Comparison of ENCODE assay signal across 19 cellular contexts in the genomic region with DNA sequence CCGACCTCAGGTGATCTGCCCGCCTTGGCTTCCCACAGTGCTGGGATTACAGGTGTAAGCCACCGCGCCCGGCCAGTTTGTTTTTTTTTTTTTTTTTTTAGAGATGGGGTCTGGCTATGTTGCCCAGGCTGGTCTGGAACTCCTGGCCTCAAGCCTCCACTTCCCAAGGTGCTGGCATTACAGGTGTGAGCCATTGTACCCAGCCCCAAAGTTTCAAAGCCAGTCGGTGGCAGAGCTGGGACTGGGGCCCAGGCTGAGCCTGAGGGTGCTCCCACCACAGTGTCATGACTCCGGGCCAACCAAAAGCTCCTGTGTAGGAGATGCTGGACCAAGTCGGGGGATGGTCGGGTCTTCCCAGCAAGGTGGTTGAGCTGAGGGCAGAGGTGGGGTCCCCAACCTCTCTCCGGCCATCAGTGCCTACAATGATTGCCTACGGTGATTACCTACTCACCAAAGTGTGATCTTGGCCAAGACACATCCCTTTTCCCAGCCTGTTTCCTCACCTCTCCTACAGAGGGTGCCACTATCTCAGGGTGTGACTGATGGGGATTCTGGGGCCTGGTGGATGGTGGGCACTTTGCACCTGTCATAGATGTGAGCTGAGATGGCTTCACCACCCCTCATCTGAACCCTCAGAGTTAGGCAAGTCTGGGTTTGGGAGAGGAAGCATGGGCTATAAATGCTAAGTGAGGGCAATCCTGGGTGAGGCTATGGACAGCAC. TPM values are rescaled to one million over a fixed set of nuclear protein-coding genes. Genes with fewer than 3 reads are reported as not detected.
DNase-seq lines count a peak whose midpoint lies in the region; ATAC-seq and TF ChIP-seq lines count a peak whose summit lies in the region.
"Had no signal": no experiment of that assay in that cellular context is flagged by ENCODE, and none has a peak within 500 bp of the region (broad histone marks: within the 10 kb centered on the region; RNA-seq: fewer than 3 reads in every experiment).

No MANE protein-coding gene starts in this region.

- ATAC-seq in HG03520 (IDR thresholded peaks at IDR 0.05; ENCODE audit: unreplicated experiment) (no peak), GM18861 (IDR thresholded peaks at IDR 0.05; ENCODE audit: unreplicated experiment) (no peak)
- ATAC-seq: natural killer cell had no signal

- H3K4me3 Mint-ChIP-seq in endodermal cell: no peak overlapping the region
- H3K4me3 Mint-ChIP-seq: natural killer cell had no signal

- H3K4me3 ChIP-seq in AG04450 (ENCODE audit: low read depth, low read length): no peak overlapping the region
- no peak overlapping the region for H3K4me3 ChIP-seq in endodermal cell (ENCODE audit: low read length)
- H3K4me3 ChIP-seq: hepatocyte, left ventricle myocardium inferior, right lobe of liver, vagina had no signal

- no peak overlapping the region for H3K9ac ChIP-seq in endodermal cell (ENCODE audit: extremely low read depth, low read length, poor library complexity, severe bottlenecking)

- H3K9me3 ChIP-seq in AG04450 (ENCODE audit: control insufficient read depth, insufficient read depth, low read length) (peaks cover 12% of the 10 kb centered on the region; the same call in 1 of the 2 replicates), endodermal cell (ENCODE audit: control insufficient read depth, low read length) (peaks cover 9% of the 10 kb centered on the region)

- H3K9me3 Mint-ChIP-seq in endodermal cell: peaks cover 22% of the 10 kb centered on the region
- H3K9me3 Mint-ChIP-seq: natural killer cell had no signal

- DNase-seq in AG04450 (ENCODE audit: low read depth, low spot score) (no peak), endodermal cell (peak; percentile 62), foreskin melanocyte (no peak)
- DNase-seq: activated naive CD4-positive, alpha-beta T cell treated with Interleukin-2 at 50 U/mL for 16 hours; DMS153; left ventricle myocardium inferior; natural killer cell; NCI-H1417 treated with DMSO at 0.1 percent for 48 hours; NCI-H526; right lobe of liver; SHP77 treated with DMSO at 0.1 percent for 48 hours; stimulated activated CD4-positive, alpha-beta T cell treated with anti-CD3 and anti-CD28 coated beads, Interleukin-4, amount 100 ng/mL, for 24 hours; stimulated activated naive CD4-positive, alpha-beta T cell treated with Interleukin-2 at 50 U/mL for 16 hours had no signal

- H3K27ac ChIP-seq in AG04450 (ENCODE audit: low read depth, low read length) (no peak overlapping the region), endodermal cell (ENCODE audit: low read depth, low read length) (no peak overlapping the region)
- H3K27ac ChIP-seq: hepatocyte, left ventricle myocardium inferior, right lobe of liver, vagina had no signal

- TF ChIP-seq CTCF in AG04450 (IDR thresholded peaks at IDR 0.05; ENCODE audit: low read depth, low read length) (peak; percentile 15; the same call in 1 of the 2 replicates), endodermal cell (conservative IDR thresholded peaks at IDR 0.05) (peak; percentile 59)

- POLR2A ChIA-PET in AG04450 (lab: Yijun Ruan, JAX): no interaction called here

- no peak for TF ChIP-seq EP300 in Ishikawa (IDR thresholded peaks at IDR 0.05; ENCODE audit: borderline replicate concordance)

- WGBS in endodermal cell (ENCODE audit: insufficient coverage in 1 of 2, insufficient read length in 1 of 2), 2 experiments: 92 to 100% methylated on average over 4 to 9 of the region's 11 CpGs

- no peaks in the 10 kb centered on the region for H3K4me1 ChIP-seq in endodermal cell (ENCODE audit: control insufficient read depth, insufficient read depth, low read length)
- H3K4me1 ChIP-seq: right lobe of liver had no signal

- peak; percentile 19; the same call in 1 of the 2 replicates for TF ChIP-seq RAD21 in Ishikawa (IDR thresholded peaks at IDR 0.05; ENCODE audit: low read depth)

- H3K27ac Mint-ChIP-seq in endodermal cell: no peak overlapping the region
- H3K27ac Mint-ChIP-seq: natural killer cell had no signal

- peaks cover 8% of the 10 kb centered on the region for H3K36me3 ChIP-seq in endodermal cell (ENCODE audit: control insufficient read depth, insufficient read depth, low read length)

- no peaks in the 10 kb centered on the region for H3K27me3 ChIP-seq in AG04450 (ENCODE audit: control insufficient read depth, insufficient read depth, low read length)
- no peaks in the 10 kb centered on the region for H3K27me3 ChIP-seq in endodermal cell (ENCODE audit: control insufficient read depth, insufficient read depth, low read length, poor library complexity, severe bottlenecking)
- H3K27me3 ChIP-seq: hepatocyte, right lobe of liver, vagina had no signal

- H3K4me1 Mint-ChIP-seq in endodermal cell: peaks cover 7% of the 10 kb centered on the region

- peaks cover 29% of the 10 kb centered on the region for H3K36me3 Mint-ChIP-seq in endodermal cell (ENCODE audit: low read depth)
- H3K36me3 Mint-ChIP-seq: natural killer cell had no signal

- peaks cover 9% of the 10 kb centered on the region for H3K27me3 Mint-ChIP-seq in endodermal cell (ENCODE audit: insufficient read depth)

- CTCF ChIA-PET in AG04450 (lab: Charles Lee): no interaction called here

TF ChIP-seq in Ishikawa, 13 proteins besides CTCF, POLR2A, EP300 and RAD21:
- TF ChIP-seq NFIC (IDR thresholded peaks at IDR 0.05): no peak
- TF ChIP-seq, protein P1, sequence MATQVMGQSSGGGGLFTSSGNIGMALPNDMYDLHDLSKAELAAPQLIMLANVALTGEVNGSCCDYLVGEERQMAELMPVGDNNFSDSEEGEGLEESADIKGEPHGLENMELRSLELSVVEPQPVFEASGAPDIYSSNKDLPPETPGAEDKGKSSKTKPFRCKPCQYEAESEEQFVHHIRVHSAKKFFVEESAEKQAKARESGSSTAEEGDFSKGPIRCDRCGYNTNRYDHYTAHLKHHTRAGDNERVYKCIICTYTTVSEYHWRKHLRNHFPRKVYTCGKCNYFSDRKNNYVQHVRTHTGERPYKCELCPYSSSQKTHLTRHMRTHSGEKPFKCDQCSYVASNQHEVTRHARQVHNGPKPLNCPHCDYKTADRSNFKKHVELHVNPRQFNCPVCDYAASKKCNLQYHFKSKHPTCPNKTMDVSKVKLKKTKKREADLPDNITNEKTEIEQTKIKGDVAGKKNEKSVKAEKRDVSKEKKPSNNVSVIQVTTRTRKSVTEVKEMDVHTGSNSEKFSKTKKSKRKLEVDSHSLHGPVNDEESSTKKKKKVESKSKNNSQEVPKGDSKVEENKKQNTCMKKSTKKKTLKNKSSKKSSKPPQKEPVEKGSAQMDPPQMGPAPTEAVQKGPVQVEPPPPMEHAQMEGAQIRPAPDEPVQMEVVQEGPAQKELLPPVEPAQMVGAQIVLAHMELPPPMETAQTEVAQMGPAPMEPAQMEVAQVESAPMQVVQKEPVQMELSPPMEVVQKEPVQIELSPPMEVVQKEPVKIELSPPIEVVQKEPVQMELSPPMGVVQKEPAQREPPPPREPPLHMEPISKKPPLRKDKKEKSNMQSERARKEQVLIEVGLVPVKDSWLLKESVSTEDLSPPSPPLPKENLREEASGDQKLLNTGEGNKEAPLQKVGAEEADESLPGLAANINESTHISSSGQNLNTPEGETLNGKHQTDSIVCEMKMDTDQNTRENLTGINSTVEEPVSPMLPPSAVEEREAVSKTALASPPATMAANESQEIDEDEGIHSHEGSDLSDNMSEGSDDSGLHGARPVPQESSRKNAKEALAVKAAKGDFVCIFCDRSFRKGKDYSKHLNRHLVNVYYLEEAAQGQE (IDR thresholded peaks at IDR 0.05; ENCODE audit: low read depth): no peak
- TF ChIP-seq ZBTB7A (IDR thresholded peaks at IDR 0.05; ENCODE audit: low read depth): no peak
- TF ChIP-seq, protein P2, sequence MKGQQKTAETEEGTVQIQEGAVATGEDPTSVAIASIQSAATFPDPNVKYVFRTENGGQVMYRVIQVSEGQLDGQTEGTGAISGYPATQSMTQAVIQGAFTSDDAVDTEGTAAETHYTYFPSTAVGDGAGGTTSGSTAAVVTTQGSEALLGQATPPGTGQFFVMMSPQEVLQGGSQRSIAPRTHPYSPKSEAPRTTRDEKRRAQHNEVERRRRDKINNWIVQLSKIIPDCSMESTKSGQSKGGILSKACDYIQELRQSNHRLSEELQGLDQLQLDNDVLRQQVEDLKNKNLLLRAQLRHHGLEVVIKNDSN (IDR thresholded peaks at IDR 0.05): no peak
- TF ChIP-seq, protein P3, sequence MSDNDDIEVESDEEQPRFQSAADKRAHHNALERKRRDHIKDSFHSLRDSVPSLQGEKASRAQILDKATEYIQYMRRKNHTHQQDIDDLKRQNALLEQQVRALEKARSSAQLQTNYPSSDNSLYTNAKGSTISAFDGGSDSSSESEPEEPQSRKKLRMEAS (IDR thresholded peaks at IDR 0.05): no peak

RNA-seq across cellular contexts. Expression of a gene that starts 5.9 kb away (rescaled TPM):
- 5.1 and 6.5 TPM in 2 replicates for polyA plus RNA-seq in AG04450 (2011; rRNA removed)
- 5.6 and 6.4 TPM in 2 replicates for polyA minus RNA-seq in AG04450 (2011; rRNA and poly(A)+ RNA removed)
- 100 to 1,000 TPM in 1 of 2 donors, 10 to 100 TPM in 1; 94.2 to 126 TPM for total RNA-seq in endodermal cell
- polyA plus RNA-seq in endodermal cell (2013, experiment 1 of 2): 66.5 TPM
- polyA plus RNA-seq in endodermal cell (2013, experiment 2 of 2): 71.4 TPM

RNA-seq across cellular contexts. Expression of a gene that starts 10.8 kb away (rescaled TPM):
- polyA plus RNA-seq in AG04450 (2011; rRNA removed): not detected in 2 replicates
- polyA minus RNA-seq in AG04450 (2011; rRNA and poly(A)+ RNA removed): not detected in 2 replicates
- 1 to 10 TPM in 1 of 2 donors, under 1 TPM in 1; 0.73 to 1.1 TPM for total RNA-seq in endodermal cell
- polyA plus RNA-seq in endodermal cell (2013, experiment 1 of 2): not detected
- polyA plus RNA-seq in endodermal cell (2013, experiment 2 of 2): not detected
- total RNA-seq: cardiac septum, hepatocyte, left ventricle myocardium inferior, vagina had no signal
- polyA plus RNA-seq: hepatocyte had no signal

RNA-seq across cellular contexts. Expression of a gene that starts 21.1 kb away (rescaled TPM):
- polyA plus RNA-seq in AG04450 (2011; rRNA removed): 17.9 and 25.1 TPM in 2 replicates
- polyA minus RNA-seq in AG04450 (2011; rRNA and poly(A)+ RNA removed): 21.6 and 26.0 TPM in 2 replicates
- 10 to 100 TPM; 62.1 to 73.8 TPM for total RNA-seq in endodermal cell
- polyA plus RNA-seq in endodermal cell (2013, experiment 1 of 2): 58.6 TPM
- 60.1 TPM for polyA plus RNA-seq in endodermal cell (2013, experiment 2 of 2)

RNA-seq across cellular contexts. Expression of a gene that starts 23.8 kb away (rescaled TPM):
- 0.27 and 0.56 TPM in 2 replicates for polyA plus RNA-seq in AG04450 (2011; rRNA removed)
- not detected in 2 replicates for polyA minus RNA-seq in AG04450 (2011; rRNA and poly(A)+ RNA removed)
- total RNA-seq in endodermal cell: 1 to 10 TPM in 1 of 2 donors, under 1 TPM in 1; 0.73 to 1.4 TPM
- 1.9 TPM for polyA plus RNA-seq in endodermal cell (2013, experiment 1 of 2)
- polyA plus RNA-seq in endodermal cell (2013, experiment 2 of 2): 1.8 TPM

RNA-seq across cellular contexts. Expression of a gene that starts 34.6 kb away (rescaled TPM):
- 0.43 and 0.51 TPM in 2 replicates for polyA plus RNA-seq in AG04450 (2011; rRNA removed)
- 0.22 and 0.41 TPM in 2 replicates for polyA minus RNA-seq in AG04450 (2011; rRNA and poly(A)+ RNA removed)
- 1 to 10 TPM; 1.3 to 4.9 TPM for total RNA-seq in endodermal cell
- polyA plus RNA-seq in endodermal cell (2013, experiment 1 of 2): 7.6 TPM
- 5.2 TPM for polyA plus RNA-seq in endodermal cell (2013, experiment 2 of 2)
- total RNA-seq: natural killer cell had no signal
